Comparison of ENCODE assay signal across 11 cellular contexts in the genomic region with DNA sequence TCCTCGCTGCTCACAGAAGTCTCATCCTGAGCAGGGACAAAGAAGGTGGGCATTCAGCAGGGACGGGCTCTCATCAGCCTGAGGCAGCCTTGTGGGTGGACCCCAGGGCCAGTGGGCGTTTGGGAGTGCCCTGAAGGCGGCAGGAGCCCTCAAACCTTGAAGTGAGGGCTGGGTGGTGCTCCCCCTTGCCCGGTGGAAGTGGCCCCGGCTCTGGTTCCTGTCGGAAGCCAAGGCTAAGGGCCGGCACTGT.
DNase-seq lines count a peak whose midpoint lies in the region; ATAC-seq and TF ChIP-seq lines count a peak whose summit lies in the region.
"Had no signal": no experiment of that assay in that cellular context is flagged by ENCODE, and none has a peak within 500 bp of the region (broad histone marks: within the 10 kb centered on the region; RNA-seq: fewer than 3 reads in every experiment).

No MANE protein-coding gene starts in this region.

- ATAC-seq in WTC11 (no peak), gastroesophageal sphincter (no peak), GM18870 (IDR thresholded peaks at IDR 0.05; ENCODE audit: unreplicated experiment) (no peak), HG02981 (IDR thresholded peaks at IDR 0.05; ENCODE audit: unreplicated experiment) (no peak)

- H3K27me3 ChIP-seq in gastroesophageal sphincter (no peaks in the 10 kb centered on the region), prostate gland (replicated peaks; ENCODE audit: insufficient read depth) (no peaks in the 10 kb centered on the region)

- H3K9me3 ChIP-seq in gastroesophageal sphincter: no peaks in the 10 kb centered on the region
- H3K9me3 ChIP-seq in prostate gland: no peaks in the 10 kb centered on the region

- intact Hi-C loops in CD14-positive monocyte (cut with micrococcal nuclease) (no loop called here), prostate gland (cut with DNase I) (no loop called here)

- peaks cover 0 to 4% (median 0%) of the 10 kb centered on the region in 7 donors for H3K9me3 Mint-ChIP-seq in CD14-positive monocyte
- no peaks in the 10 kb centered on the region for H3K9me3 Mint-ChIP-seq in WTC11

- POLR2A ChIA-PET in WTC11 (lab: Charles Lee): no interaction called here

- H3K36me3 ChIP-seq in gastroesophageal sphincter (peaks cover 0 to 20% of the 10 kb centered on the region in 2 donors), prostate gland (no peaks in the 10 kb centered on the region)

- H3K27ac Mint-ChIP-seq in CD14-positive monocyte (peak overlapping the region in 1 of 7 donors; percentile 30), WTC11 (peak overlapping the region; percentile 41; the same call in 1 of the 2 replicates)

- H3K27ac ChIP-seq in gastroesophageal sphincter (peak overlapping the region; percentile 66 to 93 (median 86)), prostate gland (peak overlapping the region; percentile 82 to 83)

- H3K4me1 Mint-ChIP-seq in CD14-positive monocyte (peaks cover 69% of the 10 kb centered on the region), WTC11 (peaks cover 56% of the 10 kb centered on the region)

- H3K36me3 Mint-ChIP-seq in CD14-positive monocyte (peaks cover 4 to 22% of the 10 kb centered on the region in 2 donors), WTC11 (0 out of 2 replicates have a peak, but pooled peaks cover 3% of the 10 kb centered on the region)

- no CpG with 5 or more reads among the region's 8 CpGs for WGBS in gastroesophageal sphincter (ENCODE audit: low coverage in 1 of 2), 2 donors
- WGBS in prostate gland: 9% methylated on average over 8 of the region's 8 CpGs

- TF ChIP-seq POLR2A in gastroesophageal sphincter (IDR thresholded peaks at IDR 0.05): no peak
- no peak for TF ChIP-seq POLR2A in prostate gland (IDR thresholded peaks at IDR 0.05)

- H3K27me3 Mint-ChIP-seq in CD14-positive monocyte (ENCODE audit: low read depth in 3 of 3): peaks cover 0 to 7% (median 1%) of the 10 kb centered on the region in 3 donors
- no peaks in the 10 kb centered on the region for H3K27me3 Mint-ChIP-seq in WTC11 (ENCODE audit: low read depth)

- no peak for TF ChIP-seq CTCF in CD14-positive monocyte (IDR thresholded peaks at IDR 0.05)
- TF ChIP-seq CTCF in WTC11 (IDR thresholded peaks at IDR 0.05): no peak
- no peak for TF ChIP-seq CTCF in gastroesophageal sphincter (IDR thresholded peaks at IDR 0.05)
- no peak for TF ChIP-seq CTCF in prostate gland (IDR thresholded peaks at IDR 0.05)

- DNase-seq in CD14-positive monocyte (ENCODE audit: low spot score): no peak
- DNase-seq in WTC11 (ENCODE audit: low spot score): no peak
- DNase-seq in prostate gland (ENCODE audit: low spot score): no peak
- no peak for DNase-seq in stimulated activated CD4-positive, alpha-beta T cell treated with anti-CD3 and anti-CD28 coated beads, Interleukin-2, amount 100 ng/mL, for 48 hours
- DNase-seq in SHP77 treated with DMSO at 0.1 percent for 48 hours (lab: John Stamatoyannopoulos, UW): no peak
- DNase-seq: activated CD8-positive, alpha-beta memory T cell treated with anti-CD3 and anti-CD28 coated beads, Interleukin-2, amount 50 U/mL, for 4 hours; COR-L47; NCI-H187 treated with DMSO at 0.1 percent for 48 hours had no signal

- CTCF ChIA-PET in WTC11 (lab: Charles Lee): interaction anchor here (1.8 kb wide), 1 partner anchor 17 kb away, joined by 7 read pairs; no protein-coding TSS in a partner anchor

- H3K4me1 ChIP-seq in gastroesophageal sphincter (peaks cover 0 to 97% (median 43%) of the 10 kb centered on the region in 3 donors), prostate gland (replicated peaks) (peaks cover 27% of the 10 kb centered on the region)

- H3K4me3 Mint-ChIP-seq in CD14-positive monocyte: peak overlapping the region; percentile 69 to 78
- H3K4me3 Mint-ChIP-seq in WTC11: no peak overlapping the region

- H3K4me3 ChIP-seq in gastroesophageal sphincter (peak overlapping the region; percentile 4 to 47), prostate gland (peak overlapping the region in 1 of 2 donors; percentile 21)

- TF ChIP-seq EP300 in gastroesophageal sphincter (IDR thresholded peaks at IDR 0.05): no peak

TF ChIP-seq in WTC11, 78 proteins besides CTCF, POLR2A, EP300 and RAD21 (continues in another document):
- TF ChIP-seq, protein P1, sequence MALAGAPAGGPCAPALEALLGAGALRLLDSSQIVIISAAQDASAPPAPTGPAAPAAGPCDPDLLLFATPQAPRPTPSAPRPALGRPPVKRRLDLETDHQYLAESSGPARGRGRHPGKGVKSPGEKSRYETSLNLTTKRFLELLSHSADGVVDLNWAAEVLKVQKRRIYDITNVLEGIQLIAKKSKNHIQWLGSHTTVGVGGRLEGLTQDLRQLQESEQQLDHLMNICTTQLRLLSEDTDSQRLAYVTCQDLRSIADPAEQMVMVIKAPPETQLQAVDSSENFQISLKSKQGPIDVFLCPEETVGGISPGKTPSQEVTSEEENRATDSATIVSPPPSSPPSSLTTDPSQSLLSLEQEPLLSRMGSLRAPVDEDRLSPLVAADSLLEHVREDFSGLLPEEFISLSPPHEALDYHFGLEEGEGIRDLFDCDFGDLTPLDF (CRISPR knock-in tag; IDR thresholded peaks at IDR 0.05): no peak
- TF ChIP-seq ATF3 (CRISPR knock-in tag; conservative IDR thresholded peaks at IDR 0.05) (no peak), CBFB (CRISPR knock-in tag; IDR thresholded peaks at IDR 0.05; ENCODE audit: low read depth) (no peak), GTF2I (CRISPR knock-in tag; conservative IDR thresholded peaks at IDR 0.05) (no peak), OVOL2 (CRISPR knock-in tag; IDR thresholded peaks at IDR 0.05; ENCODE audit: borderline replicate concordance) (no peak), NFE2L1 (CRISPR knock-in tag; IDR thresholded peaks at IDR 0.05) (no peak), FOXP4 (CRISPR knock-in tag; IDR thresholded peaks at IDR 0.05) (no peak), ZNF396 (CRISPR knock-in tag; IDR thresholded peaks at IDR 0.05; ENCODE audit: borderline replicate concordance) (no peak), KAT7 (CRISPR knock-in tag; IDR thresholded peaks at IDR 0.05; ENCODE audit: borderline replicate concordance) (no peak), NR2C2 (CRISPR knock-in tag; IDR thresholded peaks at IDR 0.05) (no peak)
- TF ChIP-seq, protein P2, sequence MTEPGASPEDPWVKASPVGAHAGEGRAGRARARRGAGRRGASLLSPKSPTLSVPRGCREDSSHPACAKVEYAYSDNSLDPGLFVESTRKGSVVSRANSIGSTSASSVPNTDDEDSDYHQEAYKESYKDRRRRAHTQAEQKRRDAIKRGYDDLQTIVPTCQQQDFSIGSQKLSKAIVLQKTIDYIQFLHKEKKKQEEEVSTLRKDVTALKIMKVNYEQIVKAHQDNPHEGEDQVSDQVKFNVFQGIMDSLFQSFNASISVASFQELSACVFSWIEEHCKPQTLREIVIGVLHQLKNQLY (CRISPR knock-in tag; IDR thresholded peaks at IDR 0.05): no peak
- TF ChIP-seq, protein P3, sequence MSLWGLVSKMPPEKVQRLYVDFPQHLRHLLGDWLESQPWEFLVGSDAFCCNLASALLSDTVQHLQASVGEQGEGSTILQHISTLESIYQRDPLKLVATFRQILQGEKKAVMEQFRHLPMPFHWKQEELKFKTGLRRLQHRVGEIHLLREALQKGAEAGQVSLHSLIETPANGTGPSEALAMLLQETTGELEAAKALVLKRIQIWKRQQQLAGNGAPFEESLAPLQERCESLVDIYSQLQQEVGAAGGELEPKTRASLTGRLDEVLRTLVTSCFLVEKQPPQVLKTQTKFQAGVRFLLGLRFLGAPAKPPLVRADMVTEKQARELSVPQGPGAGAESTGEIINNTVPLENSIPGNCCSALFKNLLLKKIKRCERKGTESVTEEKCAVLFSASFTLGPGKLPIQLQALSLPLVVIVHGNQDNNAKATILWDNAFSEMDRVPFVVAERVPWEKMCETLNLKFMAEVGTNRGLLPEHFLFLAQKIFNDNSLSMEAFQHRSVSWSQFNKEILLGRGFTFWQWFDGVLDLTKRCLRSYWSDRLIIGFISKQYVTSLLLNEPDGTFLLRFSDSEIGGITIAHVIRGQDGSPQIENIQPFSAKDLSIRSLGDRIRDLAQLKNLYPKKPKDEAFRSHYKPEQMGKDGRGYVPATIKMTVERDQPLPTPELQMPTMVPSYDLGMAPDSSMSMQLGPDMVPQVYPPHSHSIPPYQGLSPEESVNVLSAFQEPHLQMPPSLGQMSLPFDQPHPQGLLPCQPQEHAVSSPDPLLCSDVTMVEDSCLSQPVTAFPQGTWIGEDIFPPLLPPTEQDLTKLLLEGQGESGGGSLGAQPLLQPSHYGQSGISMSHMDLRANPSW (CRISPR knock-in tag; conservative IDR thresholded peaks at IDR 0.05; ENCODE audit: low read depth): no peak
- TF ChIP-seq, protein P4, sequence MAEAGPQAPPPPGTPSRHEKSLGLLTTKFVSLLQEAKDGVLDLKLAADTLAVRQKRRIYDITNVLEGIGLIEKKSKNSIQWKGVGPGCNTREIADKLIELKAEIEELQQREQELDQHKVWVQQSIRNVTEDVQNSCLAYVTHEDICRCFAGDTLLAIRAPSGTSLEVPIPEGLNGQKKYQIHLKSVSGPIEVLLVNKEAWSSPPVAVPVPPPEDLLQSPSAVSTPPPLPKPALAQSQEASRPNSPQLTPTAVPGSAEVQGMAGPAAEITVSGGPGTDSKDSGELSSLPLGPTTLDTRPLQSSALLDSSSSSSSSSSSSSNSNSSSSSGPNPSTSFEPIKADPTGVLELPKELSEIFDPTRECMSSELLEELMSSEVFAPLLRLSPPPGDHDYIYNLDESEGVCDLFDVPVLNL (CRISPR knock-in tag; IDR thresholded peaks at IDR 0.05; ENCODE audit: borderline replicate concordance, low read depth): no peak
